12 cellular contexts compared by ENCODE assay signal in genomic region chr2:101341421-101341820, GRCh38. TPM values are rescaled to one million over a fixed set of nuclear protein-coding genes. Genes with fewer than 3 reads are reported as not detected.
A peak's percentile ranks its signal among the peaks of the same experiment; 100 is the strongest.
DNase-seq lines count a peak whose midpoint lies in the region; ATAC-seq lines count a peak whose summit lies in the region.
"Had no signal": no experiment of that assay in that cellular context is flagged by ENCODE, and none has a peak within 500 bp of the region (broad histone marks: within the 10 kb centered on the region; RNA-seq: fewer than 3 reads in every experiment).

No MANE protein-coding gene starts in this region.

- peak; percentile 67 for ATAC-seq in activated CD8-positive, alpha-beta T cell treated with anti-CD3 and anti-CD28 coated beads, Interleukin-2, amount 10 ng/mL, durations not matched to agents 7 days and 5 days
- ATAC-seq in memory B cell (ENCODE audit: low read depth), result peak; percentile 31

- H3K27ac Mint-ChIP-seq in activated CD8-positive, alpha-beta T cell treated with anti-CD3 and anti-CD28 coated beads, Interleukin-2, amount 10 ng/mL, durations not matched to agents 7 days and 5 days, result no peak overlapping the region
- H3K27ac Mint-ChIP-seq in memory B cell, result no peak overlapping the region
- H3K27ac Mint-ChIP-seq: brain had no signal

- POLR2A ChIA-PET in activated CD8-positive, alpha-beta T cell treated with anti-CD3 and anti-CD28 coated beads, Interleukin-2, amount 10 ng/mL, durations not matched to agents 7 days and 5 days (lab: Charles Lee), result interaction anchor here (2.1 kb wide), 1 partner anchor 33 kb away, joined by 5 read pairs; the partner anchor contains the start of gene RNF149

- peaks cover 4% of the 10 kb centered on the region for H3K27me3 Mint-ChIP-seq in activated CD8-positive, alpha-beta T cell treated with anti-CD3 and anti-CD28 coated beads, Interleukin-2, amount 10 ng/mL, durations not matched to agents 7 days and 5 days (ENCODE audit: low read depth)
- peaks cover 4% of the 10 kb centered on the region for H3K27me3 Mint-ChIP-seq in memory B cell

- CTCF ChIA-PET in activated CD8-positive, alpha-beta T cell treated with anti-CD3 and anti-CD28 coated beads, Interleukin-2, amount 10 ng/mL, durations not matched to agents 7 days and 5 days (lab: Charles Lee), result interaction anchor here (0.6 to 4.0 kb wide), 47 partner anchors 8 to 900 kb away, joined by 3 to 53 read pairs (median 5); partner anchors contain the start of genes CREG2 and RNF149

- H3K9me3 Mint-ChIP-seq in activated CD8-positive, alpha-beta T cell treated with anti-CD3 and anti-CD28 coated beads, Interleukin-2, amount 10 ng/mL, durations not matched to agents 7 days and 5 days (ENCODE audit: insufficient read depth), result no peaks in the 10 kb centered on the region
- no peaks in the 10 kb centered on the region for H3K9me3 Mint-ChIP-seq in memory B cell

- H3K4me3 Mint-ChIP-seq in activated CD8-positive, alpha-beta T cell treated with anti-CD3 and anti-CD28 coated beads, Interleukin-2, amount 10 ng/mL, durations not matched to agents 7 days and 5 days, result no peak overlapping the region
- no peak overlapping the region for H3K4me3 Mint-ChIP-seq in memory B cell
- H3K4me3 Mint-ChIP-seq: brain had no signal

- peaks cover 48% of the 10 kb centered on the region for H3K4me1 Mint-ChIP-seq in activated CD8-positive, alpha-beta T cell treated with anti-CD3 and anti-CD28 coated beads, Interleukin-2, amount 10 ng/mL, durations not matched to agents 7 days and 5 days (ENCODE audit: low read depth)
- H3K4me1 Mint-ChIP-seq in memory B cell, result peaks cover 8% of the 10 kb centered on the region

- no peaks in the 10 kb centered on the region for H3K36me3 Mint-ChIP-seq in activated CD8-positive, alpha-beta T cell treated with anti-CD3 and anti-CD28 coated beads, Interleukin-2, amount 10 ng/mL, durations not matched to agents 7 days and 5 days (ENCODE audit: low read depth)
- H3K36me3 Mint-ChIP-seq in memory B cell, result no peaks in the 10 kb centered on the region
- H3K36me3 Mint-ChIP-seq: brain had no signal

- DNase-seq in DMS153 (lab: John Stamatoyannopoulos, UW) (peak; percentile 30), NAMALWA (ENCODE audit: low spot score) (peak; percentile 25), memory B cell (ENCODE audit: low spot score in 2 of 2) (no peak), AML-193 (lab: John Stamatoyannopoulos, UW) (no peak), T-helper 9 cell (no peak), NCI-H146 treated with DMSO at 0.1 percent for 48 hours (lab: John Stamatoyannopoulos, UW; ENCODE audit: unreplicated experiment) (no peak), COLO668 (lab: John Stamatoyannopoulos, UW; ENCODE audit: unreplicated experiment) (no peak)
- peak; percentile 65 for DNase-seq in activated CD8-positive, alpha-beta T cell treated with anti-CD3 and anti-CD28 coated beads, Interleukin-2, amount 10 ng/mL, durations not matched to agents 7 days and 5 days
- DNase-seq: NCI-H524 treated with DMSO at 0.1 percent for 48 hours had no signal

RNA-seq across cellular contexts. Expression of gene RNF149, which starts 32.9 kb away (rescaled TPM):
- 10 to 100 TPM; 64.2 to 71.5 TPM for total RNA-seq in activated CD8-positive, alpha-beta T cell treated with anti-CD3 and anti-CD28 coated beads, Interleukin-2, amount 10 ng/mL, durations not matched to agents 7 days and 5 days

RNA-seq across cellular contexts. Expression of gene CREG2, which starts 45.9 kb away (rescaled TPM):
- not detected for total RNA-seq in activated CD8-positive, alpha-beta T cell treated with anti-CD3 and anti-CD28 coated beads, Interleukin-2, amount 10 ng/mL, durations not matched to agents 7 days and 5 days
- total RNA-seq: activated CD8-positive, alpha-beta memory T cell treated with anti-CD3 and anti-CD28 coated beads for 36 hours; sciatic nerve had no signal

Comparison
In these comparisons a context has a peak if more than half of its experiments do, and no peak if none do; other contexts are left out.
1. DNase-seq: peak in DMS153 (single experiment), NAMALWA (single experiment) and activated CD8-positive, alpha-beta T cell treated with anti-CD3 and anti-CD28 coated beads, Interleukin-2, amount 10 ng/mL, durations not matched to agents 7 days and 5 days (single experiment); none in memory B cell (0 of 2), AML-193 (0 of 2), T-helper 9 cell (single experiment), NCI-H146 treated with DMSO at 0.1 percent for 48 hours (single experiment) and COLO668 (single experiment).